ENCODE assay signal across 8 cellular contexts in the genomic region with DNA sequence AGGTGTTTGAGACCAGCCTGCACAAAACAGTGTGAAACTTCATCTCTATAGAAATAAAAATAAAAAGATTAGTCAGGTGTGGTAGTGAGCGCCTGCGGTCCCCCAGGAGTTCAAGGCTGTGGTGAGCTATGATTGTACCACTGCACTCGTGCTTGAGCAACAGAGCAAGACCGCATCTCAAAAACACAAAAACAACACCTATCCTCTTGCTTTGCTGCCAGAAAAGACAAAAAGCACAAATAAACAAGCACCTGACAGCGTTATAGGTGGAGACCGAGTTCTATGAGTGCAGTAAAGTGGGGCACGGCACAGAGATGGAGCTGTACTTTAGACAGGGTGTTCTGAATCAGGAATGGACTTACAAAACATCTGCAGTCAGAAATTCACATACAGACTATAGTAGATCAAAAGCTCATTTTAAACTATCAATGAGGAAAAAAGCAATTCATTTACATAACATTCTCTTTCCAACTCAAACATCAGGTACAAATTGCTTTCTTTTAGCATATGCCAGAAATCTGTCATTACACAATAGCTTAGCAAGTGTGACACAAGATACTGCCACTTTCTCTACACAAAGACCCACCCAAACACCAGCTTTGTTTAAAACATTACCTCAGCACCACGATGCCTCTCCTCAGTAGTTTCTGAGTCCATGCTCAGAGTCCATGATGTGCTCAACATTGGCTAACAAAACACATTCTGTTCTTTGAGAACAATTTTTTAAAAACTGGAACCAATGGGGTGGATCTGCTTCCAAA. TPM values are rescaled to one million over a fixed set of nuclear protein-coding genes. Genes with fewer than 3 reads are reported as not detected.
A peak's percentile ranks its signal among the peaks of the same experiment; 100 is the strongest.
DNase-seq lines count a peak whose midpoint lies in the region; ATAC-seq, FAIRE-seq and TF ChIP-seq lines count a peak whose summit lies in the region.

No MANE protein-coding gene starts in this region.

- H3K27ac ChIP-seq in BLaER1 = peak overlapping the region; percentile 7; the same call in 1 of the 2 replicates

- no peak for TF ChIP-seq POLR2A in H54 (IDR thresholded peaks at IDR 0.05; ENCODE audit: low read depth, low read length)

- peak overlapping the region; percentile 27; the same call in 1 of the 2 replicates for H3K4me3 ChIP-seq in BLaER1

- H3K36me3 Mint-ChIP-seq in activated CD8-positive, alpha-beta T cell treated with anti-CD3 and anti-CD28 coated beads for 36 hours (ENCODE audit: low read depth) = peaks cover 86% of the 10 kb centered on the region
- peaks cover 23 to 53% of the 10 kb centered on the region in 2 donors for H3K36me3 Mint-ChIP-seq in naive B cell

- TF ChIP-seq CTCF in activated CD8-positive, alpha-beta T cell treated with anti-CD3 and anti-CD28 coated beads for 36 hours (IDR thresholded peaks at IDR 0.05) = no peak

- POLR2A ChIA-PET in activated CD8-positive, alpha-beta T cell treated with anti-CD3 and anti-CD28 coated beads for 36 hours (lab: Charles Lee) = interaction anchor here (0.6 to 4.4 kb wide), 6 partner anchors 9 to 62 kb away, joined by 3 to 22 read pairs (median 4); a partner anchor contains a TSS

- peaks cover 99% of the 10 kb centered on the region for H3K4me1 ChIP-seq in BLaER1

- H3K27me3 Mint-ChIP-seq in activated CD8-positive, alpha-beta T cell treated with anti-CD3 and anti-CD28 coated beads for 36 hours = no peaks in the 10 kb centered on the region
- no peaks in the 10 kb centered on the region for H3K27me3 Mint-ChIP-seq in naive B cell

- H3K4me2 ChIP-seq in BLaER1 = peak overlapping the region; percentile 83

- H3K36me3 ChIP-seq in BLaER1 = peaks cover 40% of the 10 kb centered on the region

- H3K4me3 Mint-ChIP-seq in activated CD8-positive, alpha-beta T cell treated with anti-CD3 and anti-CD28 coated beads for 36 hours = no peak overlapping the region
- peak overlapping the region; percentile 64 to 100 (median 84) for H3K4me3 Mint-ChIP-seq in naive B cell

- H3K27me3 ChIP-seq in BLaER1 = no peaks in the 10 kb centered on the region

- peaks cover 97% of the 10 kb centered on the region for H4K20me1 ChIP-seq in BLaER1

- ATAC-seq in HG03103 (IDR thresholded peaks at IDR 0.05; ENCODE audit: low read depth, unreplicated experiment) (peak; percentile 68), naive B cell (ENCODE audit: low read depth in 2 of 2) (peak; percentile 83 to 84)
- peak; percentile 26 for ATAC-seq in activated CD8-positive, alpha-beta T cell treated with anti-CD3 and anti-CD28 coated beads for 36 hours

- H3K27ac Mint-ChIP-seq in activated CD8-positive, alpha-beta T cell treated with anti-CD3 and anti-CD28 coated beads for 36 hours = peak overlapping the region; percentile 77
- H3K27ac Mint-ChIP-seq in naive B cell = peak overlapping the region; percentile 95 to 99 (median 98)

- DNase-seq in GM19239 (ENCODE audit: insufficient read length, low spot score) = no peak
- DNase-seq in activated CD8-positive, alpha-beta T cell treated with anti-CD3 and anti-CD28 coated beads for 36 hours = peak; percentile 55
- peak; percentile 79 for DNase-seq in naive B cell
- DNase-seq in HK-2 (ENCODE audit: unreplicated experiment) = no peak
- no peak for DNase-seq in activated CD4-positive, alpha-beta T cell treated with anti-CD3 and anti-CD28 coated beads for 1 hour
- DNase-seq in H54 (ENCODE audit: insufficient read length, low spot score) = no peak

- intact Hi-C loops in activated CD8-positive, alpha-beta T cell treated with anti-CD3 and anti-CD28 coated beads for 36 hours (cut with micrococcal nuclease) = no loop called here

- H3K9me3 ChIP-seq in BLaER1 = no peaks in the 10 kb centered on the region

- H3K9me3 Mint-ChIP-seq in activated CD8-positive, alpha-beta T cell treated with anti-CD3 and anti-CD28 coated beads for 36 hours = no peaks in the 10 kb centered on the region
- H3K9me3 Mint-ChIP-seq in naive B cell = peaks cover 0 to 3% (median 0%) of the 10 kb centered on the region in 7 donors

- peaks cover 96% of the 10 kb centered on the region for H3K4me1 Mint-ChIP-seq in activated CD8-positive, alpha-beta T cell treated with anti-CD3 and anti-CD28 coated beads for 36 hours (ENCODE audit: low read depth)
- H3K4me1 Mint-ChIP-seq in naive B cell = peaks cover 80 to 98% (median 96%) of the 10 kb centered on the region in 3 donors

- FAIRE-seq in GM19239 (lab: Jason Lieb, UNC) (peak; percentile 86), H54 (lab: Jason Lieb, UNC) (no peak)

- no peak overlapping the region; the same call in 1 of the 2 replicates for H3K9ac ChIP-seq in BLaER1

- CTCF ChIA-PET in activated CD8-positive, alpha-beta T cell treated with anti-CD3 and anti-CD28 coated beads for 36 hours (lab: Charles Lee) = interaction anchor here (0.7 to 1.5 kb wide), 7 partner anchors 10 to 326 kb away, joined by 3 to 7 read pairs (median 4); a partner anchor contains a TSS

RNA-seq across cellular contexts. Expression of a gene that starts 10.1 kb away (rescaled TPM):
- total RNA-seq in activated CD8-positive, alpha-beta T cell treated with anti-CD3 and anti-CD28 coated beads for 36 hours = 100 to 1,000 TPM; 199 to 206 TPM
- polyA plus RNA-seq in naive B cell (ENCODE audit: low read depth in 6 of 6) = 100 to 1,000 TPM; 463 to 555 (median 516) TPM

Comparison
In these comparisons a context has a peak if more than half of its experiments do, and no peak if none do; other contexts are left out.
1. DNase-seq: peak in activated CD8-positive, alpha-beta T cell treated with anti-CD3 and anti-CD28 coated beads for 36 hours (single experiment) and naive B cell (single experiment); none in GM19239 (single experiment), HK-2 (single experiment), activated CD4-positive, alpha-beta T cell treated with anti-CD3 and anti-CD28 coated beads for 1 hour (single experiment) and H54 (single experiment).
2. ATAC-seq: peak in every context shown above with its lines; median percentile 84 in naive B cell; 68 in HG03103; 26 in activated CD8-positive, alpha-beta T cell treated with anti-CD3 and anti-CD28 coated beads for 36 hours.